Comparison of ENCODE assay signal across 8 cellular contexts in genomic region chr1:27527857-27528700, GRCh38. TPM values are rescaled to one million over a fixed set of nuclear protein-coding genes. Genes with fewer than 3 reads are reported as not detected.
DNase-seq lines count a peak whose midpoint lies in the region; ATAC-seq and TF ChIP-seq lines count a peak whose summit lies in the region.

No MANE protein-coding gene starts in this region.

- peak overlapping the region; percentile 71 for H3K4me3 Mint-ChIP-seq in activated CD4-positive, alpha-beta T cell treated with anti-CD3 and anti-CD28 coated beads, Interleukin-2, amount 10 ng/mL, durations not matched to agents 24 days and 14 days
- peak overlapping the region; percentile 70 to 71 for H3K4me3 Mint-ChIP-seq in stimulated activated naive CD8-positive, alpha-beta T cell treated with anti-CD3 and anti-CD28 coated beads, Interleukin-15, amount 100 ng/mL, for 72 hours

- H3K23ac ChIP-seq in mesendoderm (ENCODE audit: low read length): peak overlapping the region; percentile 0

- H4K5ac ChIP-seq in mesendoderm (ENCODE audit: low read length): no peak overlapping the region

- no peak overlapping the region for H4K8ac ChIP-seq in mesendoderm (ENCODE audit: low read depth, low read length)

- ATAC-seq in stimulated activated naive CD8-positive, alpha-beta T cell treated with anti-CD3 and anti-CD28 coated beads, Interleukin-15, amount 100 ng/mL, for 72 hours: peak; percentile 57
- ATAC-seq in HG03439 (IDR thresholded peaks at IDR 0.05; ENCODE audit: unreplicated experiment) (no peak), HG03139 (IDR thresholded peaks at IDR 0.05; ENCODE audit: unreplicated experiment) (no peak)

- no peak overlapping the region for H2BK15ac ChIP-seq in mesendoderm (replicated peaks; ENCODE audit: low read depth)

- H3K36me3 ChIP-seq in mesendoderm (ENCODE audit: control insufficient read depth, insufficient read depth, low read length): no peaks in the 10 kb centered on the region

- no peaks in the 10 kb centered on the region for H3K79me1 ChIP-seq in mesendoderm (ENCODE audit: low read length)

- H3K4me1 ChIP-seq in mesendoderm (ENCODE audit: control insufficient read depth, low read depth, low read length): peaks cover 19% of the 10 kb centered on the region

- no peaks in the 10 kb centered on the region for H3K27me3 ChIP-seq in dorsolateral prefrontal cortex
- H3K27me3 ChIP-seq in mesendoderm (ENCODE audit: insufficient read depth, low read length, poor library complexity): no peaks in the 10 kb centered on the region

- H3K79me2 ChIP-seq in mesendoderm (ENCODE audit: control insufficient read depth, insufficient read depth, low read length): no peaks in the 10 kb centered on the region

- H3K18ac ChIP-seq in mesendoderm (ENCODE audit: low read length): peak overlapping the region; percentile 73

- H2BK120ac ChIP-seq in mesendoderm (ENCODE audit: low read depth, low read length): no peak overlapping the region

- intact Hi-C loops in activated CD4-positive, alpha-beta T cell treated with anti-CD3 and anti-CD28 coated beads, Interleukin-2, amount 10 ng/mL, durations not matched to agents 24 days and 14 days (cut with micrococcal nuclease): no loop called here
- intact Hi-C loops in dorsolateral prefrontal cortex (cut with DNase I): loop anchor here in 1 of 2 donors (5.0 to 10.0 kb wide), 3 partner anchors 39 to 103 kb away; partner anchors contain the start of gene AHDC1

- WGBS in mesendoderm (ENCODE audit: extremely low coverage, insufficient coverage, low lambda C conversion rate): no CpG with 5 or more reads among the region's 74 CpGs

- no peak overlapping the region for H2AK5ac ChIP-seq in mesendoderm (ENCODE audit: low read length)

- TF ChIP-seq CTCF in dorsolateral prefrontal cortex (IDR thresholded peaks at IDR 0.05 in 54 of 56, conservative IDR thresholded peaks at IDR 0.05 in 2 of 56; ENCODE audit: low read depth in 1 of 56, partially characterized antibody in 56 of 56): peak in 5 of 56 donors; percentile 12 to 28 (median 20)

- H3K4me2 ChIP-seq in mesendoderm (ENCODE audit: low read length): peak overlapping the region; percentile 66

- H3K27ac ChIP-seq in dorsolateral prefrontal cortex (peak overlapping the region in 58 of 59 donors; percentile 61 to 97 (median 90)), mesendoderm (ENCODE audit: low read depth, low read length) (peak overlapping the region; percentile 20)

- peak overlapping the region; percentile 66 for H3K56ac ChIP-seq in mesendoderm (ENCODE audit: low read length)

- peak overlapping the region; percentile 63 for H3K9ac ChIP-seq in mesendoderm (ENCODE audit: low read length)

- H3K9me3 Mint-ChIP-seq in activated CD4-positive, alpha-beta T cell treated with anti-CD3 and anti-CD28 coated beads, Interleukin-2, amount 10 ng/mL, durations not matched to agents 24 days and 14 days: no peaks in the 10 kb centered on the region
- H3K9me3 Mint-ChIP-seq in stimulated activated naive CD8-positive, alpha-beta T cell treated with anti-CD3 and anti-CD28 coated beads, Interleukin-15, amount 100 ng/mL, for 72 hours: no peaks in the 10 kb centered on the region

- H3K4me3 ChIP-seq in dorsolateral prefrontal cortex: peak overlapping the region; percentile 39 to 72 (median 61)
- peak overlapping the region; percentile 14 for H3K4me3 ChIP-seq in mesendoderm (ENCODE audit: low read length)

- no peaks in the 10 kb centered on the region for H3K27me3 Mint-ChIP-seq in activated CD4-positive, alpha-beta T cell treated with anti-CD3 and anti-CD28 coated beads, Interleukin-2, amount 10 ng/mL, durations not matched to agents 24 days and 14 days
- H3K27me3 Mint-ChIP-seq in stimulated activated naive CD8-positive, alpha-beta T cell treated with anti-CD3 and anti-CD28 coated beads, Interleukin-15, amount 100 ng/mL, for 72 hours: no peaks in the 10 kb centered on the region

- peak overlapping the region; percentile 20 for H3K4ac ChIP-seq in mesendoderm (ENCODE audit: low read depth, low read length)

- H3K36me3 Mint-ChIP-seq in activated CD4-positive, alpha-beta T cell treated with anti-CD3 and anti-CD28 coated beads, Interleukin-2, amount 10 ng/mL, durations not matched to agents 24 days and 14 days (ENCODE audit: low read depth): peaks cover 10% of the 10 kb centered on the region

- DNase-seq in DMS53 (lab: John Stamatoyannopoulos, UW) (peak; percentile 99), NCI-H146 (lab: John Stamatoyannopoulos, UW) (peak; percentile 95), dorsolateral prefrontal cortex (peak in 4 of 10 donors; percentile 43 to 76 (median 62)), mesendoderm (peak; percentile 59)
- DNase-seq in activated CD4-positive, alpha-beta T cell treated with anti-CD3 and anti-CD28 coated beads, Interleukin-2, amount 10 ng/mL, durations not matched to agents 24 days and 14 days: peak; percentile 79
- peak; percentile 52 to 53 for DNase-seq in stimulated activated naive CD8-positive, alpha-beta T cell treated with anti-CD3 and anti-CD28 coated beads, Interleukin-15, amount 100 ng/mL, for 72 hours

- no peak overlapping the region for H2BK5ac ChIP-seq in mesendoderm (ENCODE audit: low read length)

- H3K4me1 Mint-ChIP-seq in activated CD4-positive, alpha-beta T cell treated with anti-CD3 and anti-CD28 coated beads, Interleukin-2, amount 10 ng/mL, durations not matched to agents 24 days and 14 days: peaks cover 54% of the 10 kb centered on the region
- peaks cover 68% of the 10 kb centered on the region for H3K4me1 Mint-ChIP-seq in stimulated activated naive CD8-positive, alpha-beta T cell treated with anti-CD3 and anti-CD28 coated beads, Interleukin-15, amount 100 ng/mL, for 72 hours

- H3K27ac Mint-ChIP-seq in activated CD4-positive, alpha-beta T cell treated with anti-CD3 and anti-CD28 coated beads, Interleukin-2, amount 10 ng/mL, durations not matched to agents 24 days and 14 days: peak overlapping the region; percentile 42
- peak overlapping the region in 1 of 2 donors; percentile 53 for H3K27ac Mint-ChIP-seq in stimulated activated naive CD8-positive, alpha-beta T cell treated with anti-CD3 and anti-CD28 coated beads, Interleukin-15, amount 100 ng/mL, for 72 hours

RNA-seq across cellular contexts. Expression of gene WASF2, which starts 38.1 kb away (rescaled TPM):
- 109 TPM in 2 replicates for total RNA-seq in activated CD4-positive, alpha-beta T cell treated with anti-CD3 and anti-CD28 coated beads, Interleukin-2, amount 10 ng/mL, durations not matched to agents 24 days and 14 days
- total RNA-seq in dorsolateral prefrontal cortex: 100 to 1,000 TPM in 6 of 120 experiments, 10 to 100 TPM in 114; 36.2 to 128 (median 63.6) TPM
- 45.4 TPM for polyA plus RNA-seq in mesendoderm (2013, experiment 1 of 2)
- 46.2 TPM for polyA plus RNA-seq in mesendoderm (2013, experiment 2 of 2)
